24 cellular contexts compared by ENCODE assay signal in the genomic region with DNA sequence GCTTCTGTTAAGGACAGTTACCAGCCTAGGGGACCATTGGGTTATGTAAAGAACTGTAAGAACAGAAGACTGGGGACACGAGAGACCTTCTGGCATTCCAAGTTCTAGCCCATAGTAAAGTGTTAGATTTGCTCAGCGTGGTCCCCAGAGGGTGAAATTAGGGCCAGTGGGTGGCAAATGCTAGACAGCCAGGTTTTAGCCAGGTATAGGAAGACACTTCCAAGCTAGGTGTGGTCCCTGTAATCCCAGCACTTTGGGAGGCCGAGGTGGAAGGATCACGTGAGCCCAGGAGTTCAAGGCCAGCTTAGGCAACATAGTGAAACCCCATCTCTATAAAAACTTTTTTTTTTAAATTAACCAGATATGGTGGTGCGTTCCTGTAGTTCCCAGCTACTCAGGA. TPM values are rescaled to one million over a fixed set of nuclear protein-coding genes. Genes with fewer than 3 reads are reported as not detected.
DNase-seq lines count a peak whose midpoint lies in the region; ATAC-seq and TF ChIP-seq lines count a peak whose summit lies in the region.
"Had no signal": no experiment of that assay in that cellular context is flagged by ENCODE, and none has a peak within 500 bp of the region (broad histone marks: within the 10 kb centered on the region; RNA-seq: fewer than 3 reads in every experiment).

No MANE protein-coding gene starts in this region.

- no peak overlapping the region for H3K23ac ChIP-seq in IMR-90 (ENCODE audit: low read depth, low read length)

- H2AK5ac ChIP-seq in IMR-90 (ENCODE audit: low read depth, low read length): no peak overlapping the region; the same call in 1 of the 2 replicates

- H4K20me1 ChIP-seq in IMR-90 (ENCODE audit: insufficient read depth, low read length) (no peaks in the 10 kb centered on the region), osteoblast (ENCODE audit: insufficient read depth, low read length) (no peaks in the 10 kb centered on the region)
- H4K20me1 ChIP-seq: BLaER1 had no signal

- H3K27me3 ChIP-seq in IMR-90 (ENCODE audit: control insufficient read depth, insufficient read depth, low read length) (no peaks in the 10 kb centered on the region), osteoblast (ENCODE audit: insufficient read depth, low read length) (no peaks in the 10 kb centered on the region), left ventricle myocardium inferior (ENCODE audit: low read depth) (no peaks in the 10 kb centered on the region)
- H3K27me3 ChIP-seq: BE2C, BLaER1 had no signal

- H3K56ac ChIP-seq in IMR-90 (ENCODE audit: extremely low read depth, insufficient read depth, low read length): no peak overlapping the region

- no peaks in the 10 kb centered on the region for H3K36me3 Mint-ChIP-seq in HFFc6 (ENCODE audit: low read depth)
- peaks cover 4% of the 10 kb centered on the region for H3K36me3 Mint-ChIP-seq in T-cell
- H3K36me3 Mint-ChIP-seq in chondrocyte (ENCODE audit: low read depth): no peaks in the 10 kb centered on the region
- H3K36me3 Mint-ChIP-seq: CD4-positive, CD25-positive, alpha-beta regulatory T cell; CD8-positive, alpha-beta memory T cell had no signal

- dilution Hi-C loops in IMR-90 (cut with HindIII; ENCODE audit: low sequenced_read_pairs, unreplicated experiment): no loop called here

- H3K4ac ChIP-seq in IMR-90 (ENCODE audit: low read depth, low read length): no peak overlapping the region

- H2BK20ac ChIP-seq in IMR-90 (ENCODE audit: low read depth, low read length): 0 out of 2 replicates have a peak overlapping the region, but pooled peaks have one; percentile 18

- H3K4me2 ChIP-seq in IMR-90 (ENCODE audit: low read depth, low read length) (no peak overlapping the region), osteoblast (ENCODE audit: insufficient read depth, low read length) (no peak overlapping the region)
- H3K4me2 ChIP-seq: BLaER1 had no signal

- H3K4me1 Mint-ChIP-seq in HFFc6 (ENCODE audit: low read depth) (peaks cover 42% of the 10 kb centered on the region), T-cell (no peaks in the 10 kb centered on the region), chondrocyte (ENCODE audit: low read depth) (peaks cover 4% of the 10 kb centered on the region)
- H3K4me1 Mint-ChIP-seq: CD14-positive monocyte; CD4-positive, alpha-beta memory T cell; CD4-positive, CD25-positive, alpha-beta regulatory T cell; CD8-positive, alpha-beta memory T cell had no signal

- intact Hi-C loops in IMR-90 (cut with micrococcal nuclease): loop anchor here (5.0 kb wide), 1 partner anchor 1052 kb away; no protein-coding TSS in a partner anchor
- intact Hi-C loops in left ventricle myocardium inferior (cut with micrococcal nuclease): no loop called here

- CTCF ChIA-PET in IMR-90 (lab: Yijun Ruan, JAX): no interaction called here
- CTCF ChIA-PET in T-cell (lab: Charles Lee): no interaction called here

- H3K4me1 ChIP-seq in IMR-90 (ENCODE audit: control insufficient read depth, insufficient read depth, low read length): no peaks in the 10 kb centered on the region
- peaks cover 2% of the 10 kb centered on the region for H3K4me1 ChIP-seq in osteoblast (ENCODE audit: insufficient read depth, low read length)
- no peaks in the 10 kb centered on the region for H3K4me1 ChIP-seq in left ventricle myocardium inferior
- H3K4me1 ChIP-seq: BE2C, BLaER1 had no signal

- DNase-seq in HFFc6 (no peak), IMR-90 (no peak), osteoblast (ENCODE audit: insufficient read length, low spot score, missing footprints) (no peak), T-cell (no peak), left ventricle myocardium inferior (no peak), chondrocyte (ENCODE audit: low spot score) (no peak)
- DNase-seq: 8988T; ACHN; BE2C; C1 segment of cervical spinal cord; CD4-positive, alpha-beta memory T cell; CD4-positive, CD25-positive, alpha-beta regulatory T cell; CD8-positive, alpha-beta memory T cell; COR-L47; DMS 273 treated with DMSO at 0.1 percent for 48 hours; DMS153; DMS53; DMS79; DND-41; EL; GDM1 had no signal

- 0 out of 2 replicates have a peak overlapping the region, but pooled peaks have one; percentile 10 for H3K27ac Mint-ChIP-seq in HFFc6
- H3K27ac Mint-ChIP-seq in T-cell: no peak overlapping the region
- no peak overlapping the region for H3K27ac Mint-ChIP-seq in chondrocyte (ENCODE audit: unreplicated experiment)
- H3K27ac Mint-ChIP-seq: CD4-positive, alpha-beta memory T cell; CD4-positive, CD25-positive, alpha-beta regulatory T cell; CD8-positive, alpha-beta memory T cell had no signal

- H4K5ac ChIP-seq in IMR-90 (ENCODE audit: low read depth, low read length): no peak overlapping the region

- no peaks in the 10 kb centered on the region for H3K79me2 ChIP-seq in osteoblast (ENCODE audit: insufficient read depth, low read length)

- H4K91ac ChIP-seq in IMR-90 (ENCODE audit: insufficient read depth, low read depth, low read length): no peak overlapping the region

- no peak overlapping the region for H2BK5ac ChIP-seq in IMR-90 (ENCODE audit: low read depth, low read length, poor library complexity, severe bottlenecking)

- H3K9me1 ChIP-seq in IMR-90 (ENCODE audit: insufficient read depth, low read length): peaks cover 3% of the 10 kb centered on the region; the same call in 1 of the 2 replicates

- H3K4me3 ChIP-seq in IMR-90 (ENCODE audit: insufficient read depth, low read depth, low read length): no peak overlapping the region
- H3K4me3 ChIP-seq in osteoblast (ENCODE audit: insufficient read depth, low read length): no peak overlapping the region
- H3K4me3 ChIP-seq in left ventricle myocardium inferior: no peak overlapping the region
- H3K4me3 ChIP-seq: BLaER1, GM12878 had no signal

- 93% methylated on average over 3 of the region's 5 CpGs; no CpG with 5 or more reads in 1 of the 2 experiments for WGBS in IMR-90 (ENCODE audit: extremely low coverage in 2 of 2, insufficient read length in 1 of 2), 2 experiments

- no peak for TF ChIP-seq RAD21 in IMR-90 (IDR thresholded peaks at IDR 0.05; ENCODE audit: low read length)

- no peaks in the 10 kb centered on the region for H3K9me3 Mint-ChIP-seq in HFFc6
- no peaks in the 10 kb centered on the region for H3K9me3 Mint-ChIP-seq in T-cell
- H3K9me3 Mint-ChIP-seq in chondrocyte (ENCODE audit: low read depth): no peaks in the 10 kb centered on the region
- H3K9me3 Mint-ChIP-seq: CD4-positive, alpha-beta memory T cell; CD8-positive, alpha-beta memory T cell had no signal

- H3K9ac ChIP-seq in IMR-90 (ENCODE audit: low read depth, low read length): no peak overlapping the region
- H3K9ac ChIP-seq: BLaER1 had no signal

- ATAC-seq in IMR-90 (ENCODE audit: low read depth): no peak
- ATAC-seq in T-cell (replicated peaks in 1 of 4): no peak
- ATAC-seq: GM12878 had no signal

- H2AFZ ChIP-seq in IMR-90 (replicated peaks; ENCODE audit: low read length, poor library complexity): peak overlapping the region; percentile 63
- H2AFZ ChIP-seq in osteoblast (ENCODE audit: low read length): peak overlapping the region; percentile 9

- H3K14ac ChIP-seq in IMR-90 (replicated peaks; ENCODE audit: low read depth, low read length): no peak overlapping the region; the same call in 1 of the 2 replicates

- H2BK15ac ChIP-seq in IMR-90 (ENCODE audit: low read depth, low read length): no peak overlapping the region

- no peak overlapping the region for H3K27ac ChIP-seq in IMR-90 (ENCODE audit: insufficient read depth, low read length)
- H3K27ac ChIP-seq in osteoblast (ENCODE audit: low read depth, low read length): no peak overlapping the region
- no peak overlapping the region for H3K27ac ChIP-seq in left ventricle myocardium inferior (replicated peaks)
- H3K27ac ChIP-seq: BLaER1 had no signal

- H3K36me3 ChIP-seq in IMR-90 (ENCODE audit: control insufficient read depth, insufficient read depth, low read length) (no peaks in the 10 kb centered on the region), osteoblast (ENCODE audit: insufficient read depth, low read length) (no peaks in the 10 kb centered on the region), left ventricle myocardium inferior (no peaks in the 10 kb centered on the region)
- H3K36me3 ChIP-seq: BE2C, BLaER1 had no signal

- BruUV-seq in IMR-90 (replicated peaks; lab: Mats Ljungman, UMichigan): no TSS peak

- no peak for TF ChIP-seq POLR2A in IMR-90 (IDR thresholded peaks at IDR 0.05; ENCODE audit: low read depth, low read length)

- peak overlapping the region; percentile 33; the same call in 1 of the 2 replicates for H2BK120ac ChIP-seq in IMR-90 (ENCODE audit: low read depth, low read length)

- H3K9me3 ChIP-seq in IMR-90 (ENCODE audit: control insufficient read depth, insufficient read depth, low read length): no peaks in the 10 kb centered on the region
- H3K9me3 ChIP-seq in osteoblast (ENCODE audit: low read depth, low read length): no peaks in the 10 kb centered on the region
- no peaks in the 10 kb centered on the region for H3K9me3 ChIP-seq in left ventricle myocardium inferior (replicated peaks)
- H3K9me3 ChIP-seq: BE2C, BLaER1 had no signal

- no peak overlapping the region for H3K4me3 Mint-ChIP-seq in HFFc6
- no peak overlapping the region for H3K4me3 Mint-ChIP-seq in T-cell
- no peak overlapping the region for H3K4me3 Mint-ChIP-seq in chondrocyte (ENCODE audit: unreplicated experiment)
- H3K4me3 Mint-ChIP-seq: CD14-positive monocyte; CD4-positive, alpha-beta memory T cell; CD4-positive, CD25-positive, alpha-beta regulatory T cell; CD8-positive, alpha-beta memory T cell had no signal

- no peaks in the 10 kb centered on the region; the same call in 1 of the 2 replicates for H3K27me3 Mint-ChIP-seq in HFFc6 (ENCODE audit: insufficient read depth)
- H3K27me3 Mint-ChIP-seq in T-cell: no peaks in the 10 kb centered on the region
- H3K27me3 Mint-ChIP-seq in chondrocyte (ENCODE audit: low read depth): no peaks in the 10 kb centered on the region
- H3K27me3 Mint-ChIP-seq: CD4-positive, alpha-beta memory T cell; CD4-positive, CD25-positive, alpha-beta regulatory T cell; CD8-positive, alpha-beta memory T cell had no signal

- POLR2A ChIA-PET in IMR-90 (lab: Charles Lee; ENCODE audit: unreplicated experiment) (no interaction called here), T-cell (lab: Charles Lee) (no interaction called here)

- H4K8ac ChIP-seq in IMR-90 (ENCODE audit: low read depth in 2 of 2, low read length in 2 of 2): no peak overlapping the region

- H3K79me1 ChIP-seq in IMR-90 (ENCODE audit: low read depth in 1 of 2, low read length in 2 of 2): no peaks in the 10 kb centered on the region

- no peak overlapping the region for H2AK9ac ChIP-seq in IMR-90 (replicated peaks; ENCODE audit: low read depth, low read length, poor library complexity)

- in situ Hi-C loops in IMR-90 (cut with MboI; ENCODE audit: low sequenced_read_pairs): no loop called here

- H3K18ac ChIP-seq in IMR-90 (ENCODE audit: low read depth, low read length): no peak overlapping the region

- TF ChIP-seq CTCF in HFFc6 (IDR thresholded peaks at IDR 0.05) (no peak), IMR-90 (conservative IDR thresholded peaks at IDR 0.05; ENCODE audit: low read depth, low read length) (no peak), osteoblast (IDR thresholded peaks at IDR 0.05; ENCODE audit: extremely low read depth, low read depth, low read length) (no peak), left ventricle myocardium inferior (IDR thresholded peaks at IDR 0.05; ENCODE audit: borderline replicate concordance) (no peak), chondrocyte (IDR thresholded peaks at IDR 0.05) (no peak)

RNA-seq across cellular contexts. Expression of a gene that starts 34.3 kb away (rescaled TPM):
- total RNA-seq in HFFc6 (2021; fragmentation: NEBNext Ultra II Directional; extraction: Animal tissue kit (Norgen Biotek cat#: 25700)): 10 to 100 TPM; 16.3 to 26.2 (median 18.8) TPM
- 33.9 and 65.8 TPM in 2 replicates for total RNA-seq in IMR-90 (2012; rRNA removed)
- polyA plus RNA-seq in IMR-90 (2012; rRNA removed): 17.3 and 29.8 TPM in 2 replicates
- 6.3 and 13.7 TPM in 2 replicates for polyA plus RNA-seq in IMR-90 (2012; cell fraction: cytosol; rRNA removed)
- 7.8 and 33.3 TPM in 2 replicates for polyA plus RNA-seq in IMR-90 (2012; cell fraction: nucleus; rRNA removed; ENCODE audit: low replicate concordance)
- 18.3 and 23.2 TPM in 2 replicates for total RNA-seq in osteoblast
- total RNA-seq in T-cell: 10 to 100 TPM in 4 of 5 donors, 1 to 10 TPM in 1; 7.7 to 14.9 (median 13.4) TPM
- 18.0 TPM for total RNA-seq in left ventricle myocardium inferior
- total RNA-seq in chondrocyte: 15.6 to 21.2 TPM (median 18.8 TPM) in 3 replicates

RNA-seq across cellular contexts. Expression of a gene that starts 34.7 kb away (rescaled TPM):
- total RNA-seq in HFFc6 (2021; fragmentation: NEBNext Ultra II Directional; extraction: Animal tissue kit (Norgen Biotek cat#: 25700)): 100 to 1,000 TPM; 274 to 362 (median 330) TPM
- 481 and 875 TPM in 2 replicates for total RNA-seq in IMR-90 (2012; rRNA removed)
- 308 and 358 TPM in 2 replicates for polyA plus RNA-seq in IMR-90 (2012; rRNA removed)
- 108 and 177 TPM in 2 replicates for polyA plus RNA-seq in IMR-90 (2012; cell fraction: cytosol; rRNA removed)
- 87.7 and 227 TPM in 2 replicates for polyA plus RNA-seq in IMR-90 (2012; cell fraction: nucleus; rRNA removed; ENCODE audit: low replicate concordance)
- total RNA-seq in osteoblast: 237 and 238 TPM in 2 replicates
- 100 to 1,000 TPM in 3 of 5 donors, 10 to 100 TPM in 2; 63.3 to 111 (median 105) TPM for total RNA-seq in T-cell
- total RNA-seq in left ventricle myocardium inferior: 93.2 TPM
- 161 to 170 TPM (median 165 TPM) in 3 replicates for total RNA-seq in chondrocyte
